ENCODE assay signal across 1 cellular context in genomic region chr11:85946221-85946620, GRCh38.
TF ChIP-seq lines count a peak whose summit lies in the region.

No MANE protein-coding gene starts in this region.

TF ChIP-seq in HepG2, 621 proteins besides CTCF, POLR2A, EP300 and RAD21 (continued from another document):
- TF ChIP-seq ZBTB40 (IDR thresholded peaks at IDR 0.05), result peak; percentile 93
- TF ChIP-seq ZBTB40 (CRISPR knock-in tag; IDR thresholded peaks at IDR 0.05), result peak; percentile 97
- TF ChIP-seq ZNF503 (CRISPR knock-in tag; IDR thresholded peaks at IDR 0.05), result no peak
- TF ChIP-seq NCOA5 (CRISPR knock-in tag; IDR thresholded peaks at IDR 0.05), result no peak
- no peak for TF ChIP-seq ZNF850 (CRISPR knock-in tag; conservative IDR thresholded peaks at IDR 0.05)
- TF ChIP-seq HOXA3 (CRISPR knock-in tag; IDR thresholded peaks at IDR 0.05), result no peak
- no peak for TF ChIP-seq SNAI1 (CRISPR knock-in tag; IDR thresholded peaks at IDR 0.05; ENCODE audit: borderline replicate concordance)
- TF ChIP-seq TOE1 (CRISPR knock-in tag; IDR thresholded peaks at IDR 0.05), result no peak
- TF ChIP-seq ZBTB1 (CRISPR knock-in tag; IDR thresholded peaks at IDR 0.05; ENCODE audit: borderline replicate concordance), result no peak
- TF ChIP-seq ZBTB49 (CRISPR knock-in tag; IDR thresholded peaks at IDR 0.05; ENCODE audit: borderline replicate concordance), result no peak
- no peak for TF ChIP-seq CHD2 (IDR thresholded peaks at IDR 0.05; ENCODE audit: low read depth, low read length)
- no peak for TF ChIP-seq GLI4 (CRISPR knock-in tag; IDR thresholded peaks at IDR 0.05; ENCODE audit: borderline replicate concordance)
- no peak for TF ChIP-seq ZNF570 (CRISPR knock-in tag; IDR thresholded peaks at IDR 0.05; ENCODE audit: borderline replicate concordance)
- peak; percentile 47 for TF ChIP-seq STAG1 (CRISPR knock-in tag; IDR thresholded peaks at IDR 0.05)
- no peak for TF ChIP-seq ADNP (CRISPR knock-in tag; IDR thresholded peaks at IDR 0.05)
- no peak for TF ChIP-seq DBP (CRISPR knock-in tag; IDR thresholded peaks at IDR 0.05; ENCODE audit: not compliant biosample characterization)
- TF ChIP-seq ZNF205 (CRISPR knock-in tag; IDR thresholded peaks at IDR 0.05), result no peak
- peak; percentile 68; the same call in 1 of the 2 replicates for TF ChIP-seq ZNF644 (CRISPR knock-in tag; IDR thresholded peaks at IDR 0.05; ENCODE audit: low read depth)
- no peak for TF ChIP-seq MIER3 (CRISPR knock-in tag; IDR thresholded peaks at IDR 0.05; ENCODE audit: borderline replicate concordance)
- no peak for TF ChIP-seq ZNF75D (CRISPR knock-in tag; IDR thresholded peaks at IDR 0.05; ENCODE audit: borderline replicate concordance)
- no peak for TF ChIP-seq ZNF317 (CRISPR knock-in tag; IDR thresholded peaks at IDR 0.05)
- TF ChIP-seq HMG20A (CRISPR knock-in tag; IDR thresholded peaks at IDR 0.05; ENCODE audit: borderline replicate concordance), result 0 out of 2 replicates have a peak, but pooled peaks have one; percentile 22
- TF ChIP-seq POGZ (CRISPR knock-in tag; IDR thresholded peaks at IDR 0.05), result 0 out of 2 replicates have a peak, but pooled peaks have one; percentile 32
- TF ChIP-seq SOX6 (IDR thresholded peaks at IDR 0.05), result no peak
- peak; percentile 15; the same call in 1 of the 2 replicates for TF ChIP-seq SOX6 (CRISPR knock-in tag; IDR thresholded peaks at IDR 0.05)
- peak; percentile 24; the same call in 1 of the 2 replicates for TF ChIP-seq HNF4A (CRISPR knock-in tag; IDR thresholded peaks at IDR 0.05)
- no peak for TF ChIP-seq ZNF564 (CRISPR knock-in tag; IDR thresholded peaks at IDR 0.05)
- no peak for TF ChIP-seq ZBTB33 (CRISPR knock-in tag; IDR thresholded peaks at IDR 0.05)
- no peak for TF ChIP-seq SOX13 (IDR thresholded peaks at IDR 0.05)
- TF ChIP-seq SOX13 (CRISPR knock-in tag; conservative IDR thresholded peaks at IDR 0.05 in 1 of 2, IDR thresholded peaks at IDR 0.05 in 1 of 2), result peak in 1 of 2 experiments; percentile 32; a peak in 1 of 4 replicates
- TF ChIP-seq ZNF501 (CRISPR knock-in tag; IDR thresholded peaks at IDR 0.05), result no peak
- no peak for TF ChIP-seq HNRNPLL (IDR thresholded peaks at IDR 0.05; ENCODE audit: low read depth, low read length, poor library complexity, severe bottlenecking)
- TF ChIP-seq ZNF589 (CRISPR knock-in tag; conservative IDR thresholded peaks at IDR 0.05), result no peak
- TF ChIP-seq PATZ1 (CRISPR knock-in tag; IDR thresholded peaks at IDR 0.05), result no peak
